Comparison of ENCODE assay signal across 25 cellular contexts in genomic region chr22:26447594-26448329, GRCh38. TPM values are rescaled to one million over a fixed set of nuclear protein-coding genes. Genes with fewer than 3 reads are reported as not detected.
DNase-seq lines count a peak whose midpoint lies in the region; ATAC-seq and TF ChIP-seq lines count a peak whose summit lies in the region.
"Had no signal": no experiment of that assay in that cellular context is flagged by ENCODE, and none has a peak within 500 bp of the region (broad histone marks: within the 10 kb centered on the region; RNA-seq: fewer than 3 reads in every experiment).

No MANE protein-coding gene starts in this region.

- no peaks in the 10 kb centered on the region for H4K20me1 ChIP-seq in IMR-90 (ENCODE audit: insufficient read depth, low read length)

- H4K8ac ChIP-seq in IMR-90 (ENCODE audit: low read depth in 2 of 2, low read length in 2 of 2), result no peak overlapping the region

- no peak for TF ChIP-seq RAD21 in IMR-90 (IDR thresholded peaks at IDR 0.05; ENCODE audit: low read length)

- H3K9ac ChIP-seq in IMR-90 (ENCODE audit: low read depth, low read length) (no peak overlapping the region), rectal smooth muscle tissue (ENCODE audit: low read length) (no peak overlapping the region)

- ATAC-seq in IMR-90 (ENCODE audit: low read depth) (peak; percentile 49; the same call in 1 of the 2 replicates), GM18517 (IDR thresholded peaks at IDR 0.05; ENCODE audit: unreplicated experiment) (no peak), HG03025 (IDR thresholded peaks at IDR 0.05; ENCODE audit: low FRiP score, unreplicated experiment) (no peak)
- ATAC-seq: activated CD8-positive, alpha-beta T cell treated with anti-CD3 and anti-CD28 coated beads for 36 hours; gastrocnemius medialis; GM23338; stimulated activated naive CD8-positive, alpha-beta T cell treated with anti-CD3 and anti-CD28 coated beads, Interleukin-15, Interleukin-2, amounts not matched to agents 100 U/mL and 50 U/mL, for 24 hours had no signal

- H3K9me1 ChIP-seq in IMR-90 (ENCODE audit: insufficient read depth, low read length), result no peaks in the 10 kb centered on the region

- no peak overlapping the region for H2AFZ ChIP-seq in IMR-90 (replicated peaks; ENCODE audit: low read length, poor library complexity)
- H2AFZ ChIP-seq: GM23338 had no signal

- no peak overlapping the region for H2AK9ac ChIP-seq in IMR-90 (replicated peaks; ENCODE audit: low read depth, low read length, poor library complexity)

- no peak overlapping the region for H2BK20ac ChIP-seq in IMR-90 (ENCODE audit: low read depth, low read length)

- H2AK5ac ChIP-seq in IMR-90 (ENCODE audit: low read depth, low read length), result no peak overlapping the region

- H4K91ac ChIP-seq in IMR-90 (ENCODE audit: insufficient read depth, low read depth, low read length), result no peak overlapping the region

- H3K36me3 ChIP-seq in IMR-90 (ENCODE audit: control insufficient read depth, insufficient read depth, low read length) (peaks cover 13% of the 10 kb centered on the region), rectal smooth muscle tissue (ENCODE audit: control insufficient read depth, insufficient read depth, low read length) (peaks cover 3% of the 10 kb centered on the region)

- H3K27ac ChIP-seq in IMR-90 (ENCODE audit: insufficient read depth, low read length) (no peak overlapping the region), rectal smooth muscle tissue (ENCODE audit: low read depth, low read length) (peak overlapping the region; percentile 38)
- H3K27ac ChIP-seq: ascending aorta, gastrocnemius medialis, neutrophil had no signal

- POLR2A ChIA-PET in IMR-90 (lab: Charles Lee; ENCODE audit: unreplicated experiment), result no interaction called here

- no peak overlapping the region for H2BK15ac ChIP-seq in IMR-90 (ENCODE audit: low read depth, low read length)

- no peaks in the 10 kb centered on the region for H3K79me1 ChIP-seq in IMR-90 (ENCODE audit: low read depth in 1 of 2, low read length in 2 of 2)

- H3K9me3 ChIP-seq in IMR-90 (ENCODE audit: control insufficient read depth, insufficient read depth, low read length), result no peaks in the 10 kb centered on the region
- H3K9me3 ChIP-seq: ascending aorta, esophagus muscularis mucosa, gastrocnemius medialis, neutrophil had no signal

- no peak for TF ChIP-seq POLR2A in IMR-90 (IDR thresholded peaks at IDR 0.05; ENCODE audit: low read depth, low read length)

- in situ Hi-C loops in IMR-90 (cut with MboI; ENCODE audit: low sequenced_read_pairs), result no loop called here

- no peak overlapping the region for H3K23ac ChIP-seq in IMR-90 (ENCODE audit: low read depth, low read length)

- CTCF ChIA-PET in IMR-90 (lab: Yijun Ruan, JAX), result interaction anchor here (0.8 kb wide), 1 partner anchor 8 kb away, joined by 3 read pairs; no protein-coding TSS in a partner anchor

- H3K56ac ChIP-seq in IMR-90 (ENCODE audit: extremely low read depth, insufficient read depth, low read length), result no peak overlapping the region

- no peak overlapping the region for H2BK5ac ChIP-seq in IMR-90 (ENCODE audit: low read depth, low read length, poor library complexity, severe bottlenecking)

- H3K27me3 ChIP-seq in IMR-90 (ENCODE audit: control insufficient read depth, insufficient read depth, low read length), result no peaks in the 10 kb centered on the region
- no peaks in the 10 kb centered on the region for H3K27me3 ChIP-seq in rectal smooth muscle tissue (ENCODE audit: control insufficient read depth, insufficient read depth, low read length)
- H3K27me3 ChIP-seq: ascending aorta, esophagus muscularis mucosa, gastrocnemius medialis, neutrophil had no signal

- H3K4ac ChIP-seq in IMR-90 (ENCODE audit: low read depth, low read length), result no peak overlapping the region

- H3K18ac ChIP-seq in IMR-90 (ENCODE audit: low read depth, low read length), result no peak overlapping the region

- H3K14ac ChIP-seq in IMR-90 (replicated peaks; ENCODE audit: low read depth, low read length), result no peak overlapping the region

- dilution Hi-C loops in IMR-90 (cut with HindIII; ENCODE audit: low sequenced_read_pairs, unreplicated experiment), result no loop called here

- H3K4me3 ChIP-seq in IMR-90 (ENCODE audit: insufficient read depth, low read depth, low read length) (no peak overlapping the region), rectal smooth muscle tissue (ENCODE audit: low read length) (no peak overlapping the region)
- H3K4me3 ChIP-seq: ascending aorta, esophagus muscularis mucosa, gastrocnemius medialis, GM23338, smooth muscle cell had no signal

- whole genome bisulfite sequencing in IMR-90 (ENCODE audit: extremely low coverage in 2 of 2, insufficient read length in 1 of 2), 2 experiments, result 94% methylated on average over 8 of the region's 15 CpGs; no CpG with 5 or more reads in 1 of the 2 experiments

- no peak overlapping the region for H3K4me2 ChIP-seq in IMR-90 (ENCODE audit: low read depth, low read length)
- H3K4me2 ChIP-seq: GM23338, smooth muscle cell had no signal

- DNase-seq in IMR-90 (no peak), NCI-H524 treated with DMSO at 0.1 percent for 48 hours (lab: John Stamatoyannopoulos, UW) (peak; percentile 94), cerebellum (ENCODE audit: low spot score) (peak; percentile 76), 8988T (no peak), NCI-H1436 (lab: John Stamatoyannopoulos, UW) (no peak)
- DNase-seq: activated CD8-positive, alpha-beta T cell treated with anti-CD3 and anti-CD28 coated beads for 36 hours; activated T-cell treated with anti-CD3 and anti-CD28 coated beads for 4 hours; effector CD8-positive, alpha-beta T cell; gastrocnemius medialis; islet precursor cell; NCI-H1092 treated with DMSO at 0.1 percent for 48 hours; NCI-H748 treated with DMSO at 0.1 percent for 48 hours; SHP77 treated with DMSO at 0.1 percent for 48 hours; stimulated activated CD4-positive, alpha-beta T cell treated with anti-CD3 and anti-CD28 coated beads, Interleukin-4, amount 100 ng/mL, for 1 hour; stimulated activated naive CD8-positive, alpha-beta T cell treated with anti-CD3 and anti-CD28 coated beads, Interleukin-15, Interleukin-2, amounts not matched to agents 100 U/mL and 50 U/mL, for 24 hours; SW 1271; trophoblast cell had no signal

- no TSS peak for BruUV-seq in IMR-90 (replicated peaks; lab: Mats Ljungman, UMichigan)

- H2BK120ac ChIP-seq in IMR-90 (ENCODE audit: low read depth, low read length), result no peak overlapping the region

- intact Hi-C loops in IMR-90 (cut with micrococcal nuclease), result no loop called here

- TF ChIP-seq CTCF in IMR-90 (conservative IDR thresholded peaks at IDR 0.05; ENCODE audit: low read depth, low read length), result no peak

- no peak overlapping the region for H4K5ac ChIP-seq in IMR-90 (ENCODE audit: low read depth, low read length)

- H3K4me1 ChIP-seq in IMR-90 (ENCODE audit: control insufficient read depth, insufficient read depth, low read length) (no peaks in the 10 kb centered on the region; the same call in 1 of the 2 replicates), rectal smooth muscle tissue (ENCODE audit: control insufficient read depth, insufficient read depth, low read length) (peaks cover 7% of the 10 kb centered on the region)
- H3K4me1 ChIP-seq: ascending aorta, gastrocnemius medialis had no signal

TF ChIP-seq in IMR-90, 13 proteins besides CTCF, POLR2A, EP300 and RAD21:
- TF ChIP-seq SMC3 (IDR thresholded peaks at IDR 0.05; ENCODE audit: low read depth, low read length) (no peak), USF2 (IDR thresholded peaks at IDR 0.05; ENCODE audit: low read depth, low read length) (no peak), NFE2L2 (IDR thresholded peaks at IDR 0.05; ENCODE audit: low read depth, low read length) (no peak), CHD1 (IDR thresholded peaks at IDR 0.05; ENCODE audit: low read depth, low read length) (no peak), FOS (IDR thresholded peaks at IDR 0.05; ENCODE audit: low read depth, low read length) (no peak), MAFK (IDR thresholded peaks at IDR 0.05; ENCODE audit: low read depth, low read length) (no peak), RFX5 (IDR thresholded peaks at IDR 0.05; ENCODE audit: low read depth, low read length) (no peak), BHLHE40 (IDR thresholded peaks at IDR 0.05; ENCODE audit: low read depth, low read length) (no peak)

RNA-seq across cellular contexts. Expression of gene ASPHD2, which starts 18.7 kb away (rescaled TPM):
- total RNA-seq in IMR-90 (2012; rRNA removed), result 1.1 and 1.3 TPM in 2 replicates
- 1.3 and 1.4 TPM in 2 replicates for polyA plus RNA-seq in IMR-90 (2012; rRNA removed)
- polyA plus RNA-seq in IMR-90 (2012; cell fraction: cytosol; rRNA removed), result 0.71 and 1.7 TPM in 2 replicates
- 0.63 and 1.0 TPM in 2 replicates for polyA plus RNA-seq in IMR-90 (2012; cell fraction: nucleus; rRNA removed; ENCODE audit: low replicate concordance)
- total RNA-seq in cerebellum, result 6.7 TPM

RNA-seq across cellular contexts. Expression of gene HPS4, which starts 35.8 kb away (rescaled TPM):
- total RNA-seq in IMR-90 (2012; rRNA removed), result 15.8 and 18.1 TPM in 2 replicates
- polyA plus RNA-seq in IMR-90 (2012; rRNA removed), result 19.0 and 19.5 TPM in 2 replicates
- 7.0 and 11.5 TPM in 2 replicates for polyA plus RNA-seq in IMR-90 (2012; cell fraction: cytosol; rRNA removed)
- polyA plus RNA-seq in IMR-90 (2012; cell fraction: nucleus; rRNA removed; ENCODE audit: low replicate concordance), result 44.9 and 55.6 TPM in 2 replicates
- total RNA-seq in cerebellum, result 37.7 TPM

RNA-seq across cellular contexts. Expression of gene SRRD, which starts 35.9 kb away (rescaled TPM):
- total RNA-seq in IMR-90 (2012; rRNA removed) (24.0 and 28.6 TPM in 2 replicates), cerebellum (14.7 TPM)
- 15.7 and 18.3 TPM in 2 replicates for polyA plus RNA-seq in IMR-90 (2012; rRNA removed)
- polyA plus RNA-seq in IMR-90 (2012; cell fraction: cytosol; rRNA removed), result 3.6 and 16.7 TPM in 2 replicates
- 1.9 and 12.8 TPM in 2 replicates for polyA plus RNA-seq in IMR-90 (2012; cell fraction: nucleus; rRNA removed; ENCODE audit: low replicate concordance)

Comparison
In these comparisons a context has a peak if more than half of its experiments do, and no peak if none do; other contexts are left out.
1. DNase-seq: peak in NCI-H524 treated with DMSO at 0.1 percent for 48 hours (single experiment) and cerebellum (single experiment); none in IMR-90 (single experiment), 8988T (single experiment) and NCI-H1436 (single experiment).